Comparison of ENCODE assay signal across 23 cellular contexts in genomic region chr4:117479673-117480072, GRCh38.
DNase-seq lines count a peak whose midpoint lies in the region; FAIRE-seq and TF ChIP-seq lines count a peak whose summit lies in the region.
"Had no signal": no experiment of that assay in that cellular context is flagged by ENCODE, and none has a peak within 500 bp of the region (broad histone marks: within the 10 kb centered on the region; RNA-seq: fewer than 3 reads in every experiment).

No MANE protein-coding gene starts in this region.

- peak; percentile 63 for DNase-seq in activated effector memory CD4-positive, alpha-beta T cell treated with anti-CD3 and anti-CD28 coated beads, Interleukin-2, amount 50 U/mL, for 16 hours
- no peak for DNase-seq in activated effector memory CD4-positive, alpha-beta T cell treated with Interleukin-2 at 50 U/mL for 16 hours
- DNase-seq in GM12892 (ENCODE audit: insufficient read length) (no peak), neural progenitor cell (ENCODE audit: low spot score) (no peak), NCI-H524 treated with DMSO at 0.1 percent for 48 hours (lab: John Stamatoyannopoulos, UW) (no peak), medulla oblongata (ENCODE audit: extremely low spot score) (no peak), MG63 (no peak)
- peak; percentile 12 for DNase-seq in activated naive CD4-positive, alpha-beta T cell treated with anti-CD3 and anti-CD28 coated beads, Interleukin-2, amount 50 U/mL, for 16 hours
- DNase-seq: activated CD4-positive, alpha-beta T cell treated with anti-CD3 and anti-CD28 coated beads, Interleukin-2, amount 50 U/mL, for 4 hours; amygdala; cortex of kidney; glutamatergic neuron; mesenchymal stem cell; NCI-H1694; NCI-H2171 treated with DMSO at 0.1 percent for 48 hours; NCI-H526 treated with DMSO at 0.1 percent for 48 hours; T-helper 17 cell had no signal

- H3K4me3 Mint-ChIP-seq in neural progenitor cell: no peak overlapping the region
- H3K4me3 Mint-ChIP-seq: T-helper 17 cell had no signal

- no peak overlapping the region for H3K4me2 ChIP-seq in neural progenitor cell
- H3K4me2 ChIP-seq: BLaER1 treated with 17β-estradiol and CSF1 and Interleukin-3, amounts not matched to agents 10 nM and 100 nM had no signal

- no peak for TF ChIP-seq POLR2A in GM12892 (IDR thresholded peaks at IDR 0.05; ENCODE audit: low read depth, low read length)

- no peaks in the 10 kb centered on the region for H3K9me3 Mint-ChIP-seq in neural progenitor cell

- no peaks in the 10 kb centered on the region for H3F3A ChIP-seq in neural progenitor cell (ENCODE audit: low read depth)

- H3K4me3 ChIP-seq in neural progenitor cell (no peak overlapping the region), MG63 (no peak overlapping the region)
- H3K4me3 ChIP-seq: BLaER1 treated with 17β-estradiol and CSF1 and Interleukin-3, amounts not matched to agents 10 nM and 100 nM; cardiac muscle cell; K562; right atrium auricular region had no signal

- H3K4me1 Mint-ChIP-seq in neural progenitor cell: no peaks in the 10 kb centered on the region

- FAIRE-seq in GM12892 (lab: Jason Lieb, UNC): peak; percentile 60
- FAIRE-seq: D721Med, K562, urothelium cell line had no signal

- no peak overlapping the region for H3K27ac Mint-ChIP-seq in neural progenitor cell
- H3K27ac Mint-ChIP-seq: T-helper 17 cell had no signal

- no peak overlapping the region for H3K27ac ChIP-seq in neural progenitor cell
- H3K27ac ChIP-seq: BLaER1 treated with 17β-estradiol and CSF1 and Interleukin-3, amounts not matched to agents 10 nM and 100 nM; cardiac muscle cell; right atrium auricular region had no signal

- H4K20me1 ChIP-seq in neural progenitor cell (ENCODE audit: low read depth): no peaks in the 10 kb centered on the region
- H4K20me1 ChIP-seq: BLaER1 treated with 17β-estradiol and CSF1 and Interleukin-3, amounts not matched to agents 10 nM and 100 nM had no signal

- no peaks in the 10 kb centered on the region for H3K4me1 ChIP-seq in neural progenitor cell
- H3K4me1 ChIP-seq: BLaER1 treated with 17β-estradiol and CSF1 and Interleukin-3, amounts not matched to agents 10 nM and 100 nM; right atrium auricular region had no signal

- no peaks in the 10 kb centered on the region for H3K36me3 ChIP-seq in neural progenitor cell
- no peaks in the 10 kb centered on the region for H3K36me3 ChIP-seq in MG63
- H3K36me3 ChIP-seq: BLaER1 treated with 17β-estradiol and CSF1 and Interleukin-3, amounts not matched to agents 10 nM and 100 nM; cardiac muscle cell; right atrium auricular region had no signal

- peak overlapping the region; percentile 22 for H2AFZ ChIP-seq in neural progenitor cell (replicated peaks)

- H3K9me3 ChIP-seq in neural progenitor cell (ENCODE audit: low read depth) (no peaks in the 10 kb centered on the region), MG63 (no peaks in the 10 kb centered on the region)
- H3K9me3 ChIP-seq: BLaER1 treated with 17β-estradiol and CSF1 and Interleukin-3, amounts not matched to agents 10 nM and 100 nM; right atrium auricular region had no signal

- no peak overlapping the region for H3K9ac ChIP-seq in neural progenitor cell
- H3K9ac ChIP-seq: BLaER1 treated with 17β-estradiol and CSF1 and Interleukin-3, amounts not matched to agents 10 nM and 100 nM had no signal

- no peaks in the 10 kb centered on the region for H3K79me2 ChIP-seq in neural progenitor cell (ENCODE audit: low read depth)

- no peaks in the 10 kb centered on the region for H3K36me3 Mint-ChIP-seq in neural progenitor cell

- no peaks in the 10 kb centered on the region for H3K27me3 Mint-ChIP-seq in neural progenitor cell (ENCODE audit: insufficient read depth, low read depth)
- H3K27me3 Mint-ChIP-seq: T-helper 17 cell had no signal

- H3K27me3 ChIP-seq in neural progenitor cell (no peaks in the 10 kb centered on the region), MG63 (no peaks in the 10 kb centered on the region)
- H3K27me3 ChIP-seq: BLaER1 treated with 17β-estradiol and CSF1 and Interleukin-3, amounts not matched to agents 10 nM and 100 nM; cardiac muscle cell; right atrium auricular region had no signal

- no peak for TF ChIP-seq CTCF in neural progenitor cell (IDR thresholded peaks at IDR 0.05)

Comparison
In these comparisons a context has a peak if more than half of its experiments do, and no peak if none do; other contexts are left out.
1. DNase-seq: peak in activated effector memory CD4-positive, alpha-beta T cell treated with anti-CD3 and anti-CD28 coated beads, Interleukin-2, amount 50 U/mL, for 16 hours (single experiment) and activated naive CD4-positive, alpha-beta T cell treated with anti-CD3 and anti-CD28 coated beads, Interleukin-2, amount 50 U/mL, for 16 hours (single experiment); none in activated effector memory CD4-positive, alpha-beta T cell treated with Interleukin-2 at 50 U/mL for 16 hours (single experiment), GM12892 (single experiment), neural progenitor cell (single experiment), NCI-H524 treated with DMSO at 0.1 percent for 48 hours (single experiment), medulla oblongata (single experiment) and MG63 (single experiment).